In the genomic region with DNA sequence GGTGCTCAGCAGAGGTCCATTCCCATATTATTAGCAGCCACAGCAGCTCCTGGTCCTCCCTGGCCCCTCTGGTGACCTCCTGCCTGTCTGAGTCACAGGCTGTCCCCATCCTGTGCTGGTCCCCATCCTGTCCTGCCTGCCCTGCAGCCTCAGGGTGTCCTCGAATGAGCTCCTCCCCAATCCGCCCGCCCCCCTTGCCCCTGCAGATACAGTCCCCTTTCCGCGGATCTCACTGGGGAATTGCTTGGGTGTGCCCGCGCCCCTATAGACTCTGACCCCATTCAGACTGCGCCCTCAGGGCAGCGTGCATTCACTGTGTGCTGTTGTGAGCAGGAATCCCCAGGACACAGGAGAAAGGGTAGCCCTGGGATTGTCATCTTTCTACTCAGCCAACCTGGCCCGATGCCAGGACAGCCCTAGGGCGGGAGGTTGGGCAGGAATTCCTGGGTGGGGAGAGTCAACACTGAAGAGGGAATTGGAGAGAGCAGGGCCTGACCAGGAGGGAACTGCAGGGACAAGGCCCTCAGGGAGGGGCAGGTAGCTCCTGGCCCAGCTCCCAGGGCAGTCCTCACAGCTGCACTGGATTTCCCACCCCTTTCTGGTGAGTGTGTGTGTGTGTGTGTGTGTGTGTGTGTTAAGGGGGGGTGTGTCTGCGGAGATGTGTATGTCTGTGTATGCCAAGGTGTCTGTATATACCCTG, we compare ENCODE assay signal across 1 cellular context.
A peak's percentile ranks its signal among the peaks of the same experiment; 100 is the strongest.
TF ChIP-seq lines count a peak whose summit lies in the region.

No MANE protein-coding gene starts in this region.

TF ChIP-seq in HepG2, 621 proteins besides CTCF, POLR2A, EP300 and RAD21 (continued from another document and continues in another):
- TF ChIP-seq, protein P1, sequence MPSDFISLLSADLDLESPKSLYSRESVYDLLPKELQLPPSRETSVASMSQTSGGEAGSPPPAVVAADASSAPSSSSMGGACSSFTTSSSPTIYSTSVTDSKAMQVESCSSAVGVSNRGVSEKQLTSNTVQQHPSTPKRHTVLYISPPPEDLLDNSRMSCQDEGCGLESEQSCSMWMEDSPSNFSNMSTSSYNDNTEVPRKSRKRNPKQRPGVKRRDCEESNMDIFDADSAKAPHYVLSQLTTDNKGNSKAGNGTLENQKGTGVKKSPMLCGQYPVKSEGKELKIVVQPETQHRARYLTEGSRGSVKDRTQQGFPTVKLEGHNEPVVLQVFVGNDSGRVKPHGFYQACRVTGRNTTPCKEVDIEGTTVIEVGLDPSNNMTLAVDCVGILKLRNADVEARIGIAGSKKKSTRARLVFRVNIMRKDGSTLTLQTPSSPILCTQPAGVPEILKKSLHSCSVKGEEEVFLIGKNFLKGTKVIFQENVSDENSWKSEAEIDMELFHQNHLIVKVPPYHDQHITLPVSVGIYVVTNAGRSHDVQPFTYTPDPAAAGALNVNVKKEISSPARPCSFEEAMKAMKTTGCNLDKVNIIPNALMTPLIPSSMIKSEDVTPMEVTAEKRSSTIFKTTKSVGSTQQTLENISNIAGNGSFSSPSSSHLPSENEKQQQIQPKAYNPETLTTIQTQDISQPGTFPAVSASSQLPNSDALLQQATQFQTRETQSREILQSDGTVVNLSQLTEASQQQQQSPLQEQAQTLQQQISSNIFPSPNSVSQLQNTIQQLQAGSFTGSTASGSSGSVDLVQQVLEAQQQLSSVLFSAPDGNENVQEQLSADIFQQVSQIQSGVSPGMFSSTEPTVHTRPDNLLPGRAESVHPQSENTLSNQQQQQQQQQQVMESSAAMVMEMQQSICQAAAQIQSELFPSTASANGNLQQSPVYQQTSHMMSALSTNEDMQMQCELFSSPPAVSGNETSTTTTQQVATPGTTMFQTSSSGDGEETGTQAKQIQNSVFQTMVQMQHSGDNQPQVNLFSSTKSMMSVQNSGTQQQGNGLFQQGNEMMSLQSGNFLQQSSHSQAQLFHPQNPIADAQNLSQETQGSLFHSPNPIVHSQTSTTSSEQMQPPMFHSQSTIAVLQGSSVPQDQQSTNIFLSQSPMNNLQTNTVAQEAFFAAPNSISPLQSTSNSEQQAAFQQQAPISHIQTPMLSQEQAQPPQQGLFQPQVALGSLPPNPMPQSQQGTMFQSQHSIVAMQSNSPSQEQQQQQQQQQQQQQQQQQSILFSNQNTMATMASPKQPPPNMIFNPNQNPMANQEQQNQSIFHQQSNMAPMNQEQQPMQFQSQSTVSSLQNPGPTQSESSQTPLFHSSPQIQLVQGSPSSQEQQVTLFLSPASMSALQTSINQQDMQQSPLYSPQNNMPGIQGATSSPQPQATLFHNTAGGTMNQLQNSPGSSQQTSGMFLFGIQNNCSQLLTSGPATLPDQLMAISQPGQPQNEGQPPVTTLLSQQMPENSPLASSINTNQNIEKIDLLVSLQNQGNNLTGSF (CRISPR knock-in tag; IDR thresholded peaks at IDR 0.05) = no peak
- TF ChIP-seq, protein P2, sequence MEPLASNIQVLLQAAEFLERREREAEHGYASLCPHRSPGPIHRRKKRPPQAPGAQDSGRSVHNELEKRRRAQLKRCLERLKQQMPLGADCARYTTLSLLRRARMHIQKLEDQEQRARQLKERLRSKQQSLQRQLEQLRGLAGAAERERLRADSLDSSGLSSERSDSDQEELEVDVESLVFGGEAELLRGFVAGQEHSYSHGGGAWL (CRISPR knock-in tag; IDR thresholded peaks at IDR 0.05) = no peak
- TF ChIP-seq ZNF274 (CRISPR knock-in tag; IDR thresholded peaks at IDR 0.05) (no peak), ZSCAN22 (CRISPR knock-in tag; IDR thresholded peaks at IDR 0.05) (no peak), NRL (CRISPR knock-in tag; IDR thresholded peaks at IDR 0.05; ENCODE audit: borderline replicate concordance) (no peak), NFATC3 (CRISPR knock-in tag; IDR thresholded peaks at IDR 0.05) (no peak), ZNF430 (CRISPR knock-in tag; IDR thresholded peaks at IDR 0.05) (no peak), MTA1 (CRISPR knock-in tag; IDR thresholded peaks at IDR 0.05; ENCODE audit: borderline replicate concordance) (no peak), JUND (CRISPR knock-in tag; IDR thresholded peaks at IDR 0.05) (no peak), AHR (CRISPR knock-in tag; IDR thresholded peaks at IDR 0.05) (no peak), ZNF883 (CRISPR knock-in tag; IDR thresholded peaks at IDR 0.05; ENCODE audit: not compliant biosample characterization) (no peak), TSC22D2 (CRISPR knock-in tag; IDR thresholded peaks at IDR 0.05; ENCODE audit: borderline replicate concordance) (no peak), ZNF367 (CRISPR knock-in tag; IDR thresholded peaks at IDR 0.05; ENCODE audit: borderline replicate concordance) (no peak), ZNF20 (CRISPR knock-in tag; IDR thresholded peaks at IDR 0.05) (no peak), BCL6 (CRISPR knock-in tag; IDR thresholded peaks at IDR 0.05) (peak; percentile 61), SALL1 (CRISPR knock-in tag; IDR thresholded peaks at IDR 0.05) (peak; percentile 30; the same call in 1 of the 2 replicates), ZNF792 (CRISPR knock-in tag; IDR thresholded peaks at IDR 0.05) (no peak), ZNF30 (CRISPR knock-in tag; IDR thresholded peaks at IDR 0.05) (no peak), ZMYM4 (CRISPR knock-in tag; IDR thresholded peaks at IDR 0.05) (peak; percentile 18; the same call in 1 of the 2 replicates), CBX2 (IDR thresholded peaks at IDR 0.05; ENCODE audit: low read depth, low read length) (no peak), CBX2 (CRISPR knock-in tag; IDR thresholded peaks at IDR 0.05; ENCODE audit: low read depth) (no peak), SIX4 (CRISPR knock-in tag; IDR thresholded peaks at IDR 0.05) (no peak), ZNF207 (IDR thresholded peaks at IDR 0.05; ENCODE audit: borderline replicate concordance) (no peak), ZNF569 (CRISPR knock-in tag; IDR thresholded peaks at IDR 0.05; ENCODE audit: borderline replicate concordance) (no peak), RARA (CRISPR knock-in tag; IDR thresholded peaks at IDR 0.05) (peak; percentile 22; the same call in 1 of the 2 replicates)
- TF ChIP-seq, protein P3, sequence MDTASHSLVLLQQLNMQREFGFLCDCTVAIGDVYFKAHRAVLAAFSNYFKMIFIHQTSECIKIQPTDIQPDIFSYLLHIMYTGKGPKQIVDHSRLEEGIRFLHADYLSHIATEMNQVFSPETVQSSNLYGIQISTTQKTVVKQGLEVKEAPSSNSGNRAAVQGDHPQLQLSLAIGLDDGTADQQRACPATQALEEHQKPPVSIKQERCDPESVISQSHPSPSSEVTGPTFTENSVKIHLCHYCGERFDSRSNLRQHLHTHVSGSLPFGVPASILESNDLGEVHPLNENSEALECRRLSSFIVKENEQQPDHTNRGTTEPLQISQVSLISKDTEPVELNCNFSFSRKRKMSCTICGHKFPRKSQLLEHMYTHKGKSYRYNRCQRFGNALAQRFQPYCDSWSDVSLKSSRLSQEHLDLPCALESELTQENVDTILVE (CRISPR knock-in tag; IDR thresholded peaks at IDR 0.05) = no peak
- TF ChIP-seq, protein P4, sequence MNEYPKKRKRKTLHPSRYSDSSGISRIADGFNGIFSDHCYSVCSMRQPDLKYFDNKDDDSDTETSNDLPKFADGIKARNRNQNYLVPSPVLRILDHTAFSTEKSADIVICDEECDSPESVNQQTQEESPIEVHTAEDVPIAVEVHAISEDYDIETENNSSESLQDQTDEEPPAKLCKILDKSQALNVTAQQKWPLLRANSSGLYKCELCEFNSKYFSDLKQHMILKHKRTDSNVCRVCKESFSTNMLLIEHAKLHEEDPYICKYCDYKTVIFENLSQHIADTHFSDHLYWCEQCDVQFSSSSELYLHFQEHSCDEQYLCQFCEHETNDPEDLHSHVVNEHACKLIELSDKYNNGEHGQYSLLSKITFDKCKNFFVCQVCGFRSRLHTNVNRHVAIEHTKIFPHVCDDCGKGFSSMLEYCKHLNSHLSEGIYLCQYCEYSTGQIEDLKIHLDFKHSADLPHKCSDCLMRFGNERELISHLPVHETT (CRISPR knock-in tag; conservative IDR thresholded peaks at IDR 0.05) = no peak
- TF ChIP-seq, protein P5, sequence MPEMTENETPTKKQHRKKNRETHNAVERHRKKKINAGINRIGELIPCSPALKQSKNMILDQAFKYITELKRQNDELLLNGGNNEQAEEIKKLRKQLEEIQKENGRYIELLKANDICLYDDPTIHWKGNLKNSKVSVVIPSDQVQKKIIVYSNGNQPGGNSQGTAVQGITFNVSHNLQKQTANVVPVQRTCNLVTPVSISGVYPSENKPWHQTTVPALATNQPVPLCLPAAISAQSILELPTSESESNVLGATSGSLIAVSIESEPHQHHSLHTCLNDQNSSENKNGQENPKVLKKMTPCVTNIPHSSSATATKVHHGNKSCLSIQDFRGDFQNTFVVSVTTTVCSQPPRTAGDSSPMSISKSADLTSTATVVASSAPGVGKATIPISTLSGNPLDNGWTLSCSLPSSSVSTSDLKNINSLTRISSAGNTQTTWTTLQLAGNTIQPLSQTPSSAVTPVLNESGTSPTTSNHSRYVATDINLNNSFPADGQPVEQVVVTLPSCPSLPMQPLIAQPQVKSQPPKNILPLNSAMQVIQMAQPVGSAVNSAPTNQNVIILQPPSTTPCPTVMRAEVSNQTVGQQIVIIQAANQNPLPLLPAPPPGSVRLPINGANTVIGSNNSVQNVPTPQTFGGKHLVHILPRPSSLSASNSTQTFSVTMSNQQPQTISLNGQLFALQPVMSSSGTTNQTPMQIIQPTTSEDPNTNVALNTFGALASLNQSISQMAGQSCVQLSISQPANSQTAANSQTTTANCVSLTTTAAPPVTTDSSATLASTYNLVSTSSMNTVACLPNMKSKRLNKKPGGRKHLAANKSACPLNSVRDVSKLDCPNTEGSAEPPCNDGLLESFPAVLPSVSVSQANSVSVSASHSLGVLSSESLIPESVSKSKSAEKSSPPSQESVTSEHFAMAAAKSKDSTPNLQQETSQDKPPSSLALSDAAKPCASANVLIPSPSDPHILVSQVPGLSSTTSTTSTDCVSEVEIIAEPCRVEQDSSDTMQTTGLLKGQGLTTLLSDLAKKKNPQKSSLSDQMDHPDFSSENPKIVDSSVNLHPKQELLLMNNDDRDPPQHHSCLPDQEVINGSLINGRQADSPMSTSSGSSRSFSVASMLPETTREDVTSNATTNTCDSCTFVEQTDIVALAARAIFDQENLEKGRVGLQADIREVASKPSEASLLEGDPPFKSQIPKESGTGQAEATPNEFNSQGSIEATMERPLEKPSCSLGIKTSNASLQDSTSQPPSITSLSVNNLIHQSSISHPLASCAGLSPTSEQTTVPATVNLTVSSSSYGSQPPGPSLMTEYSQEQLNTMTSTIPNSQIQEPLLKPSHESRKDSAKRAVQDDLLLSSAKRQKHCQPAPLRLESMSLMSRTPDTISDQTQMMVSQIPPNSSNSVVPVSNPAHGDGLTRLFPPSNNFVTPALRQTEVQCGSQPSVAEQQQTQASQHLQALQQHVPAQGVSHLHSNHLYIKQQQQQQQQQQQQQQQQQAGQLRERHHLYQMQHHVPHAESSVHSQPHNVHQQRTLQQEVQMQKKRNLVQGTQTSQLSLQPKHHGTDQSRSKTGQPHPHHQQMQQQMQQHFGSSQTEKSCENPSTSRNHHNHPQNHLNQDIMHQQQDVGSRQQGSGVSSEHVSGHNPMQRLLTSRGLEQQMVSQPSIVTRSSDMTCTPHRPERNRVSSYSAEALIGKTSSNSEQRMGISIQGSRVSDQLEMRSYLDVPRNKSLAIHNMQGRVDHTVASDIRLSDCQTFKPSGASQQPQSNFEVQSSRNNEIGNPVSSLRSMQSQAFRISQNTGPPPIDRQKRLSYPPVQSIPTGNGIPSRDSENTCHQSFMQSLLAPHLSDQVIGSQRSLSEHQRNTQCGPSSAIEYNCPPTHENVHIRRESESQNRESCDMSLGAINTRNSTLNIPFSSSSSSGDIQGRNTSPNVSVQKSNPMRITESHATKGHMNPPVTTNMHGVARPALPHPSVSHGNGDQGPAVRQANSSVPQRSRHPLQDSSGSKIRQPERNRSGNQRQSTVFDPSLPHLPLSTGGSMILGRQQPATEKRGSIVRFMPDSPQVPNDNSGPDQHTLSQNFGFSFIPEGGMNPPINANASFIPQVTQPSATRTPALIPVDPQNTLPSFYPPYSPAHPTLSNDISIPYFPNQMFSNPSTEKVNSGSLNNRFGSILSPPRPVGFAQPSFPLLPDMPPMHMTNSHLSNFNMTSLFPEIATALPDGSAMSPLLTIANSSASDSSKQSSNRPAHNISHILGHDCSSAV (CRISPR knock-in tag; IDR thresholded peaks at IDR 0.05; ENCODE audit: borderline replicate concordance) = no peak
- TF ChIP-seq, protein P6, sequence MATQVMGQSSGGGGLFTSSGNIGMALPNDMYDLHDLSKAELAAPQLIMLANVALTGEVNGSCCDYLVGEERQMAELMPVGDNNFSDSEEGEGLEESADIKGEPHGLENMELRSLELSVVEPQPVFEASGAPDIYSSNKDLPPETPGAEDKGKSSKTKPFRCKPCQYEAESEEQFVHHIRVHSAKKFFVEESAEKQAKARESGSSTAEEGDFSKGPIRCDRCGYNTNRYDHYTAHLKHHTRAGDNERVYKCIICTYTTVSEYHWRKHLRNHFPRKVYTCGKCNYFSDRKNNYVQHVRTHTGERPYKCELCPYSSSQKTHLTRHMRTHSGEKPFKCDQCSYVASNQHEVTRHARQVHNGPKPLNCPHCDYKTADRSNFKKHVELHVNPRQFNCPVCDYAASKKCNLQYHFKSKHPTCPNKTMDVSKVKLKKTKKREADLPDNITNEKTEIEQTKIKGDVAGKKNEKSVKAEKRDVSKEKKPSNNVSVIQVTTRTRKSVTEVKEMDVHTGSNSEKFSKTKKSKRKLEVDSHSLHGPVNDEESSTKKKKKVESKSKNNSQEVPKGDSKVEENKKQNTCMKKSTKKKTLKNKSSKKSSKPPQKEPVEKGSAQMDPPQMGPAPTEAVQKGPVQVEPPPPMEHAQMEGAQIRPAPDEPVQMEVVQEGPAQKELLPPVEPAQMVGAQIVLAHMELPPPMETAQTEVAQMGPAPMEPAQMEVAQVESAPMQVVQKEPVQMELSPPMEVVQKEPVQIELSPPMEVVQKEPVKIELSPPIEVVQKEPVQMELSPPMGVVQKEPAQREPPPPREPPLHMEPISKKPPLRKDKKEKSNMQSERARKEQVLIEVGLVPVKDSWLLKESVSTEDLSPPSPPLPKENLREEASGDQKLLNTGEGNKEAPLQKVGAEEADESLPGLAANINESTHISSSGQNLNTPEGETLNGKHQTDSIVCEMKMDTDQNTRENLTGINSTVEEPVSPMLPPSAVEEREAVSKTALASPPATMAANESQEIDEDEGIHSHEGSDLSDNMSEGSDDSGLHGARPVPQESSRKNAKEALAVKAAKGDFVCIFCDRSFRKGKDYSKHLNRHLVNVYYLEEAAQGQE (IDR thresholded peaks at IDR 0.05; ENCODE audit: borderline replicate concordance in 1 of 2, low read depth in 1 of 2, low read length in 2 of 2) = no peak
